In the genomic region with DNA sequence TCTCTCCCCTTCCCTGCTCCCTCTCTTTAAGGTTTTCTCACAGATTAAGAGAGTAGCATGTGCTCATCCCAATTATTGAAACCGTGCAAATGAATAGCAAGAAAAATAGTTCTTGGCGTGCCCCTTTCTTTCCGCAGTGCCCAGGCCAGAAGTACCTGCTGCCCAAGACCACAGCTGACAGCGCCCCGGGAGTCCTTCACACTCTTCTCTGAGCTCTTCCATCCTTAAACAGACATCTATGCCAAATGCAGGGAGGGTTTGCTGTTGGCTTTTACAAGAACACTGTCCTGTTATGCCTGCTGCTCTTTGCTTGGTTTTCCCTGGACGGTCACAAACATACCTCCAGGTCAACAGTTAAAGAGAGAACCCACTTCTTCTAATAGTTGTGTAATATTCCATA, we compare ENCODE assay signal across 5 cellular contexts.
"Had no signal": no experiment of that assay in that cellular context is flagged by ENCODE, and none has a peak within 500 bp of the region (broad histone marks: within the 10 kb centered on the region; RNA-seq: fewer than 3 reads in every experiment).

No MANE protein-coding gene starts in this region.

- DNase-seq: H9, HCEC 1CT, KBM-7 had no signal

- ATAC-seq: GM23338, HepG2 had no signal
